In the genomic region with DNA sequence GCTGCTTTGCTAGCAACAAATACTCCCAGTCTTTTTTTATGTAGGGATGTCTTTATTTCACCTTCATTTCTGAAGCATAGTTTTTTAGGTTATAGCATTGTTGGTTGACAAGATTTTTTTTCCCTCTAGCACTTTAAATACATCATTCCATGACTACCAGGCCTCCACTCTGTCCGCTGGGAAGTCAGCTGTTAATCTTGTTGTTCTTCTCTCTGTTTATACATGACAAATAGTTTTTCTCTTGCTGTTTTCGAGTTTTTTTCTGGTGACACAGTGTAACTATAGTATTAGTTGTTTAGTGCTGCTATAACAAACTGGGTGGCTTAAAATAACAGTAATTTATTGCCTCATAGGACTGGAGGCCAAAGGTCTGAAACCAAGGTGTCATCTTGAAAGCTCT, we compare ENCODE assay signal across 40 cellular contexts.
"Had no signal": no experiment of that assay in that cellular context is flagged by ENCODE, and none has a peak within 500 bp of the region (broad histone marks: within the 10 kb centered on the region; RNA-seq: fewer than 3 reads in every experiment).

No MANE protein-coding gene starts in this region.

- H3K27ac ChIP-seq: adrenal gland, ascending aorta, body of pancreas, brain microvascular endothelial cell, breast epithelium, cardiac muscle cell had no signal

- H3K27me3 ChIP-seq: adrenal gland, ascending aorta, body of pancreas, brain microvascular endothelial cell, breast epithelium, cardiac muscle cell had no signal

- H3K9me3 Mint-ChIP-seq: activated naive CD8-positive, alpha-beta T cell treated with anti-CD3 and anti-CD28 coated beads for 36 hours; activated naive CD8-positive, alpha-beta T cell treated with anti-CD3 and anti-CD28 coated beads, Interleukin-2, amount 10 ng/mL, durations not matched to agents 7 days and 5 days; activated naive CD8-positive, alpha-beta T cell treated with anti-CD3 and anti-CD28 coated beads, Interleukin-2, amount 50 U/mL, for 24 hours; activated T-cell treated with anti-CD3 and anti-CD28 coated beads, Interleukin-2, amount 50 U/mL, for 24 hours; activated T-helper 1 cell treated with anti-CD3 and anti-CD28 coated beads, Interleukin-12 subunit alpha, Interleukin-12 subunit beta, Interleukin-2, Interleukin-4 antibody, amounts not matched to agents 30 ng/mL and 10 ng/mL and 1 ng/mL, durations not matched to agents 14 hours and 24 hours and 36 hours; activated T-helper 2 cell treated with anti-CD3 and anti-CD28 coated beads, Interferon-gamma antibody, Interleukin-2, Interleukin-4, amounts not matched to agents 10 μg/mL and 5 μg/mL and 100 μg/mL, durations not matched to agents 14 hours and 24 hours and 36 hours had no signal

- H3K4me3 ChIP-seq: adrenal gland, ascending aorta, body of pancreas, breast epithelium, cardiac muscle cell had no signal

- H3K27me3 Mint-ChIP-seq: activated naive CD4-positive, alpha-beta T cell treated with anti-CD3 and anti-CD28 coated beads, Interleukin-2, amount 10 ng/mL, durations not matched to agents 7 days and 5 days; activated naive CD4-positive, alpha-beta T cell treated with anti-CD3 and anti-CD28 coated beads, Interleukin-2, amount 50 U/mL, for 24 hours; activated naive CD8-positive, alpha-beta T cell; activated naive CD8-positive, alpha-beta T cell treated with anti-CD3 and anti-CD28 coated beads for 36 hours; activated naive CD8-positive, alpha-beta T cell treated with anti-CD3 and anti-CD28 coated beads, Interleukin-2, amount 10 ng/mL, durations not matched to agents 7 days and 5 days; activated naive CD8-positive, alpha-beta T cell treated with anti-CD3 and anti-CD28 coated beads, Interleukin-2, amount 50 U/mL, for 24 hours; activated T-cell treated with anti-CD3 and anti-CD28 coated beads, Interleukin-2, amount 50 U/mL, for 24 hours; activated T-helper 17 cell treated with anti-CD3 and anti-CD28 coated beads, Interleukin-2, amount 50 U/mL, for 72 hours; brain; central memory CD8-positive, alpha-beta T cell had no signal

- DNase-seq: activated effector memory CD4-positive, alpha-beta T cell treated with anti-CD3 and anti-CD28 coated beads, Interleukin-2, amount 50 U/mL, for 16 hours; activated effector memory CD4-positive, alpha-beta T cell treated with Interleukin-2 at 50 U/mL for 16 hours; activated gamma-delta T cell; activated gamma-delta T cell treated with Interleukin-2 at 50 U/mL for 16 hours; activated naive CD4-positive, alpha-beta T cell; activated naive CD4-positive, alpha-beta T cell treated with anti-CD3 and anti-CD28 coated beads for 36 hours; activated naive CD4-positive, alpha-beta T cell treated with anti-CD3 and anti-CD28 coated beads, Interleukin-2, amount 10 ng/mL, durations not matched to agents 7 days and 5 days; activated naive CD4-positive, alpha-beta T cell treated with anti-CD3 and anti-CD28 coated beads, Interleukin-2, amount 50 U/mL, for 16 hours; activated naive CD4-positive, alpha-beta T cell treated with Interleukin-2 at 50 U/mL for 16 hours; activated naive CD8-positive, alpha-beta T cell treated with anti-CD3 and anti-CD28 coated beads for 36 hours; activated naive CD8-positive, alpha-beta T cell treated with anti-CD3 and anti-CD28 coated beads, Interleukin-2, amount 10 ng/mL, durations not matched to agents 7 days and 5 days; activated naive CD8-positive, alpha-beta T cell treated with anti-CD3 and anti-CD28 coated beads, Interleukin-2, amount 50 U/mL, for 24 hours; activated T-cell treated with anti-CD3 and anti-CD28 coated beads, Interleukin-2, amount 50 U/mL, for 1 hour; activated T-cell treated with anti-CD3 and anti-CD28 coated beads, Interleukin-2, amount 50 U/mL, for 24 hours; activated T-cell treated with anti-CD3 and anti-CD28 coated beads, Interleukin-2, amount 50 U/mL, for 4 hours; activated T-cell treated with anti-CD3 and anti-CD28 coated beads, Interleukin-2, amount 50 U/mL, for 48 hours; activated T-cell treated with anti-CD3 and anti-CD28 coated beads, Interleukin-2, amount 50 U/mL, for 72 hours; adrenal gland; amniotic stem cell; amygdala; anterior cingulate cortex; aorta; body of pancreas; brain microvascular endothelial cell; caudate nucleus; central memory CD4-positive, alpha-beta T cell; cerebellar nuclear complex had no signal

- H3K36me3 ChIP-seq: adrenal gland, ascending aorta, brain microvascular endothelial cell, breast epithelium, cardiac muscle cell had no signal

- H3K4me1 ChIP-seq: adrenal gland, ascending aorta, body of pancreas, breast epithelium had no signal

- ATAC-seq: activated naive CD4-positive, alpha-beta T cell treated with anti-CD3 and anti-CD28 coated beads, Interleukin-2, amount 50 U/mL, for 72 hours; activated naive CD8-positive, alpha-beta T cell treated with anti-CD3 and anti-CD28 coated beads, Interleukin-2, amount 50 U/mL, for 24 hours; activated T-cell treated with anti-CD3 and anti-CD28 coated beads, Interleukin-2, amount 50 U/mL, for 4 hours; activated T-cell treated with anti-CD3 and anti-CD28 coated beads, Interleukin-2, amount 50 U/mL, for 72 hours; activated T-helper 17 cell treated with anti-CD3 and anti-CD28 coated beads, Interleukin-2, amount 50 U/mL, for 72 hours; body of pancreas had no signal

- H3K36me3 Mint-ChIP-seq: activated naive CD4-positive, alpha-beta T cell treated with anti-CD3 and anti-CD28 coated beads, Interleukin-2, amount 10 ng/mL, durations not matched to agents 7 days and 5 days; activated naive CD4-positive, alpha-beta T cell treated with anti-CD3 and anti-CD28 coated beads, Interleukin-2, amount 50 U/mL, for 24 hours; activated naive CD4-positive, alpha-beta T cell treated with anti-CD3 and anti-CD28 coated beads, Interleukin-2, amount 50 U/mL, for 72 hours; activated naive CD8-positive, alpha-beta T cell; activated naive CD8-positive, alpha-beta T cell treated with anti-CD3 and anti-CD28 coated beads for 36 hours; activated naive CD8-positive, alpha-beta T cell treated with anti-CD3 and anti-CD28 coated beads, Interleukin-2, amount 10 ng/mL, durations not matched to agents 7 days and 5 days; brain had no signal

- H3K4me3 Mint-ChIP-seq: activated naive CD4-positive, alpha-beta T cell treated with anti-CD3 and anti-CD28 coated beads for 36 hours; activated naive CD4-positive, alpha-beta T cell treated with anti-CD3 and anti-CD28 coated beads, Interleukin-2, amount 10 ng/mL, durations not matched to agents 7 days and 5 days; activated naive CD4-positive, alpha-beta T cell treated with anti-CD3 and anti-CD28 coated beads, Interleukin-2, amount 50 U/mL, for 24 hours; activated naive CD8-positive, alpha-beta T cell; activated naive CD8-positive, alpha-beta T cell treated with anti-CD3 and anti-CD28 coated beads for 36 hours; activated naive CD8-positive, alpha-beta T cell treated with anti-CD3 and anti-CD28 coated beads, Interleukin-2, amount 10 ng/mL, durations not matched to agents 7 days and 5 days; activated naive CD8-positive, alpha-beta T cell treated with anti-CD3 and anti-CD28 coated beads, Interleukin-2, amount 50 U/mL, for 24 hours; activated T-cell treated with anti-CD3 and anti-CD28 coated beads, Interleukin-2, amount 50 U/mL, for 24 hours; activated T-cell treated with anti-CD3 and anti-CD28 coated beads, Interleukin-2, amount 50 U/mL, for 4 hours; activated T-cell treated with anti-CD3 and anti-CD28 coated beads, Interleukin-2, amount 50 U/mL, for 72 hours; activated T-helper 1 cell treated with anti-CD3 and anti-CD28 coated beads, Interleukin-12 subunit alpha, Interleukin-12 subunit beta, Interleukin-2, Interleukin-4 antibody, amounts not matched to agents 30 ng/mL and 10 ng/mL and 1 ng/mL, durations not matched to agents 14 hours and 24 hours and 36 hours; activated T-helper 17 cell treated with anti-CD3 and anti-CD28 coated beads, Interleukin-2, amount 50 U/mL, for 72 hours; brain; central memory CD8-positive, alpha-beta T cell had no signal

- H3K9me3 ChIP-seq: adrenal gland, ascending aorta, body of pancreas had no signal

- H3K27ac Mint-ChIP-seq: activated naive CD4-positive, alpha-beta T cell treated with anti-CD3 and anti-CD28 coated beads for 36 hours; activated naive CD4-positive, alpha-beta T cell treated with anti-CD3 and anti-CD28 coated beads, Interleukin-2, amount 10 ng/mL, durations not matched to agents 7 days and 5 days; activated naive CD4-positive, alpha-beta T cell treated with anti-CD3 and anti-CD28 coated beads, Interleukin-2, amount 50 U/mL, for 24 hours; activated naive CD4-positive, alpha-beta T cell treated with anti-CD3 and anti-CD28 coated beads, Interleukin-2, amount 50 U/mL, for 72 hours; activated naive CD8-positive, alpha-beta T cell; activated naive CD8-positive, alpha-beta T cell treated with anti-CD3 and anti-CD28 coated beads for 36 hours; activated naive CD8-positive, alpha-beta T cell treated with anti-CD3 and anti-CD28 coated beads, Interleukin-2, amount 10 ng/mL, durations not matched to agents 7 days and 5 days; activated naive CD8-positive, alpha-beta T cell treated with anti-CD3 and anti-CD28 coated beads, Interleukin-2, amount 50 U/mL, for 24 hours; activated T-cell treated with anti-CD3 and anti-CD28 coated beads, Interleukin-2, amount 50 U/mL, for 24 hours; activated T-cell treated with anti-CD3 and anti-CD28 coated beads, Interleukin-2, amount 50 U/mL, for 72 hours; activated T-helper 1 cell treated with anti-CD3 and anti-CD28 coated beads, Interleukin-12 subunit alpha, Interleukin-12 subunit beta, Interleukin-2, Interleukin-4 antibody, amounts not matched to agents 30 ng/mL and 10 ng/mL and 1 ng/mL, durations not matched to agents 14 hours and 24 hours and 36 hours; activated T-helper 17 cell treated with anti-CD3 and anti-CD28 coated beads, Interleukin-2, amount 50 U/mL, for 72 hours; activated T-helper 2 cell treated with anti-CD3 and anti-CD28 coated beads, Interferon-gamma antibody, Interleukin-2, Interleukin-4, amounts not matched to agents 10 μg/mL and 5 μg/mL and 100 μg/mL, durations not matched to agents 14 hours and 24 hours and 36 hours; brain had no signal

- H3K4me1 Mint-ChIP-seq: activated naive CD4-positive, alpha-beta T cell treated with anti-CD3 and anti-CD28 coated beads, Interleukin-2, amount 10 ng/mL, durations not matched to agents 7 days and 5 days; activated naive CD4-positive, alpha-beta T cell treated with anti-CD3 and anti-CD28 coated beads, Interleukin-2, amount 50 U/mL, for 24 hours; activated naive CD8-positive, alpha-beta T cell treated with anti-CD3 and anti-CD28 coated beads for 36 hours; activated naive CD8-positive, alpha-beta T cell treated with anti-CD3 and anti-CD28 coated beads, Interleukin-2, amount 10 ng/mL, durations not matched to agents 7 days and 5 days; activated naive CD8-positive, alpha-beta T cell treated with anti-CD3 and anti-CD28 coated beads, Interleukin-2, amount 50 U/mL, for 24 hours; activated T-helper 17 cell treated with anti-CD3 and anti-CD28 coated beads, Interleukin-2, amount 50 U/mL, for 72 hours; central memory CD8-positive, alpha-beta T cell had no signal

- FAIRE-seq: astrocyte, bronchial epithelial cell had no signal
